Comparison of ENCODE assay signal across 1 cellular context in genomic region chr6:139137716-139138115, GRCh38.
TF ChIP-seq lines count a peak whose summit lies in the region.

No MANE protein-coding gene starts in this region.

TF ChIP-seq in HEK293, 187 proteins besides CTCF, POLR2A, EP300 and RAD21 (continued from another document):
- TF ChIP-seq INSM2 (tag by site-specific recombination; IDR thresholded peaks at IDR 0.05): 0 out of 2 replicates have a peak, but pooled peaks have one; percentile 29
